In genomic region chr1:54406339-54407181, GRCh38 we compare ENCODE assay signal across 1 cellular context.
A peak's percentile ranks its signal among the peaks of the same experiment; 100 is the strongest.
TF ChIP-seq lines count a peak whose summit lies in the region.

TSS of gene SSBP3 (minus strand) at chr1:54406394.

TF ChIP-seq in K562, 482 proteins besides CTCF, POLR2A, EP300 and RAD21 (continued from another document):
- TF ChIP-seq MAFG (tag; conservative IDR thresholded peaks at IDR 0.05), result no peak
- TF ChIP-seq PRMT5 (CRISPR knock-in tag; IDR thresholded peaks at IDR 0.05), result no peak
- TF ChIP-seq MXD1 (CRISPR knock-in tag; IDR thresholded peaks at IDR 0.05; ENCODE audit: borderline replicate concordance, poor library complexity, severe bottlenecking), result no peak
- no peak for TF ChIP-seq FOXA1 (IDR thresholded peaks at IDR 0.05; ENCODE audit: borderline replicate concordance)
- no peak for TF ChIP-seq ZNF395 (CRISPR knock-in tag; IDR thresholded peaks at IDR 0.05)
- peak in 1 of 2 experiments; percentile 6 for TF ChIP-seq E2F6 (IDR thresholded peaks at IDR 0.05; ENCODE audit: borderline replicate concordance in 1 of 2, extremely low read depth in 1 of 2, insufficient read depth in 1 of 2, insufficient read length in 1 of 2, low read depth in 1 of 2, low read length in 1 of 2, poor library complexity in 1 of 2, severe bottlenecking in 1 of 2)
- TF ChIP-seq JUND (IDR thresholded peaks at IDR 0.05; ENCODE audit: borderline replicate concordance, low read depth, low read length), result no peak
- TF ChIP-seq JUND (tag; IDR thresholded peaks at IDR 0.05; ENCODE audit: borderline replicate concordance, low read depth, low read length), result no peak
- TF ChIP-seq AFF4 (CRISPR knock-in tag; IDR thresholded peaks at IDR 0.05), result no peak
- no peak for TF ChIP-seq SAP30 (IDR thresholded peaks at IDR 0.05; ENCODE audit: borderline replicate concordance, insufficient read depth, low read depth, low read length, poor library complexity, severe bottlenecking)
- TF ChIP-seq KDM2B (CRISPR knock-in tag; IDR thresholded peaks at IDR 0.05), result peak; percentile 96; the same call in 1 of the 2 replicates
- no peak for TF ChIP-seq RHOXF2B (CRISPR knock-in tag; conservative IDR thresholded peaks at IDR 0.05)
- no peak for TF ChIP-seq KDM1A (IDR thresholded peaks at IDR 0.05)
- TF ChIP-seq ETS2 (tag; IDR thresholded peaks at IDR 0.05; ENCODE audit: borderline replicate concordance, poor library complexity, severe bottlenecking), result no peak
- no peak for TF ChIP-seq FOXK2 (conservative IDR thresholded peaks at IDR 0.05 in 1 of 2, IDR thresholded peaks at IDR 0.05 in 1 of 2; ENCODE audit: low read depth in 2 of 2)
- TF ChIP-seq NCOA4 (IDR thresholded peaks at IDR 0.05; ENCODE audit: partially characterized antibody), result no peak
- no peak for TF ChIP-seq ZFPM2 (CRISPR knock-in tag; IDR thresholded peaks at IDR 0.05)
- TF ChIP-seq ZHX1 (conservative IDR thresholded peaks at IDR 0.05; ENCODE audit: low read length), result no peak
- TF ChIP-seq ZNF780A (CRISPR knock-in tag; IDR thresholded peaks at IDR 0.05), result no peak
- no peak for TF ChIP-seq CEBPG (CRISPR knock-in tag; IDR thresholded peaks at IDR 0.05)
- no peak for TF ChIP-seq CEBPG (tag; conservative IDR thresholded peaks at IDR 0.05 in 1 of 2, IDR thresholded peaks at IDR 0.05 in 1 of 2)
- TF ChIP-seq ZNF518B (CRISPR knock-in tag; IDR thresholded peaks at IDR 0.05), result no peak
- TF ChIP-seq WHSC1 (IDR thresholded peaks at IDR 0.05; ENCODE audit: low read length), result no peak
- TF ChIP-seq TCF7L2 (IDR thresholded peaks at IDR 0.05; ENCODE audit: low read depth, low read length), result no peak
- TF ChIP-seq SOX6 (IDR thresholded peaks at IDR 0.05), result peak; percentile 10; the same call in 1 of the 2 replicates
- no peak for TF ChIP-seq ZNF695 (CRISPR knock-in tag; IDR thresholded peaks at IDR 0.05)
- no peak for TF ChIP-seq ADNP (tag; IDR thresholded peaks at IDR 0.05)
- peak; percentile 50 to 52 for TF ChIP-seq NONO (IDR thresholded peaks at IDR 0.05; ENCODE audit: low read depth in 2 of 2, low read length in 1 of 2)
- TF ChIP-seq NR1H2 (CRISPR knock-in tag; IDR thresholded peaks at IDR 0.05), result peak; percentile 80; the same call in 1 of the 2 replicates
